In genomic region chr9:136386018-136386417, GRCh38 we compare ENCODE assay signal across 1 cellular context.
TF ChIP-seq lines count a peak whose summit lies in the region.

No MANE protein-coding gene starts in this region.

TF ChIP-seq in HepG2, 621 proteins besides CTCF, POLR2A, EP300 and RAD21:
- no peak for TF ChIP-seq ZNF326 (CRISPR knock-in tag; IDR thresholded peaks at IDR 0.05; ENCODE audit: borderline replicate concordance)
- TF ChIP-seq ZNF230 (CRISPR knock-in tag; IDR thresholded peaks at IDR 0.05): no peak
- TF ChIP-seq ZNF282 (IDR thresholded peaks at IDR 0.05; ENCODE audit: partially characterized antibody): no peak
- TF ChIP-seq ZNF124 (CRISPR knock-in tag; IDR thresholded peaks at IDR 0.05): no peak
- no peak for TF ChIP-seq ZNF782 (CRISPR knock-in tag; IDR thresholded peaks at IDR 0.05; ENCODE audit: borderline replicate concordance)
- no peak for TF ChIP-seq ZNF724P (CRISPR knock-in tag; IDR thresholded peaks at IDR 0.05; ENCODE audit: borderline replicate concordance)
- no peak for TF ChIP-seq JUND (CRISPR knock-in tag; IDR thresholded peaks at IDR 0.05)
- no peak for TF ChIP-seq PRDM10 (CRISPR knock-in tag; IDR thresholded peaks at IDR 0.05; ENCODE audit: low read depth)
- no peak for TF ChIP-seq NR2F2 (IDR thresholded peaks at IDR 0.05; ENCODE audit: borderline replicate concordance, low read depth)
- TF ChIP-seq NFKBIZ (CRISPR knock-in tag; IDR thresholded peaks at IDR 0.05): no peak
- TF ChIP-seq ARID3A (IDR thresholded peaks at IDR 0.05; ENCODE audit: low read depth, low read length): no peak
- no peak for TF ChIP-seq ZNF530 (CRISPR knock-in tag; IDR thresholded peaks at IDR 0.05; ENCODE audit: low read depth)
- TF ChIP-seq KLF9 (CRISPR knock-in tag; IDR thresholded peaks at IDR 0.05; ENCODE audit: low read depth): no peak
- TF ChIP-seq ZNF138 (CRISPR knock-in tag; IDR thresholded peaks at IDR 0.05; ENCODE audit: low read depth): no peak
- TF ChIP-seq TARDBP (CRISPR knock-in tag; IDR thresholded peaks at IDR 0.05): no peak
- TF ChIP-seq THAP11 (CRISPR knock-in tag; IDR thresholded peaks at IDR 0.05): no peak
- TF ChIP-seq CEBPB (IDR thresholded peaks at IDR 0.05; ENCODE audit: borderline replicate concordance, low read depth, low read length): no peak
- no peak for TF ChIP-seq KLF11 (CRISPR knock-in tag; IDR thresholded peaks at IDR 0.05)
- TF ChIP-seq ZNF20 (CRISPR knock-in tag; IDR thresholded peaks at IDR 0.05): no peak
